Comparison of ENCODE assay signal across 28 cellular contexts in the genomic region with DNA sequence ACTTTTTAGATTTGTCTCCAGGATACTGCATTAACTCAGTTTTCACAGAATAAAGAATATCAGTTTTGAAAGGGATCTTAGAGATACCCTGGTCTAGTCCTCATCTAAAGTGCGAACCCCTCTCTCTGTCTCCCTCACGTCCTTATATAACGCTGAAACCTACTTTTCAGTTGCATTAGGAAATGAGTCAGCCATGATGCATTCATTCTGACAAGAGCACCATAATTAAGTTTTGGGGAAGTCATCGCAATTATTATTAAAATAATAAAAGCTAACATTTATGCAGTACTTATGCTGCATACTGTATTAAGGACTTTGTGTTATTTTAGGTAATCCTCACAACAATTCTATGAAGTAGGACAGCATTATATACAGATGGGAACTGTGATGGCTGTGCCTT.
DNase-seq lines count a peak whose midpoint lies in the region; ATAC-seq and TF ChIP-seq lines count a peak whose summit lies in the region.
"Had no signal": no experiment of that assay in that cellular context is flagged by ENCODE, and none has a peak within 500 bp of the region (broad histone marks: within the 10 kb centered on the region; RNA-seq: fewer than 3 reads in every experiment).

No MANE protein-coding gene starts in this region.

- H3K9me3 Mint-ChIP-seq in effector memory CD8-positive, alpha-beta T cell = no peaks in the 10 kb centered on the region
- H3K9me3 Mint-ChIP-seq: activated B cell treated with CpG ODN at 0.5 μM for 24 hours; activated CD4-positive, alpha-beta memory T cell treated with anti-CD3 and anti-CD28 coated beads for 36 hours; immature natural killer cell; mesothelial cell of epicardium; natural killer cell treated with Interleukin-12 subunit alpha and Interleukin-12 subunit beta and Interleukin-15 and Interleukin-18, amount 100 ng/mL, for 72 hours; T-helper 2 cell treated with Interferon-gamma antibody and Interleukin-4, amounts not matched to agents 5 μg/mL and 100 μg/mL, for 36 hours had no signal

- H3K27me3 Mint-ChIP-seq in effector memory CD8-positive, alpha-beta T cell = no peaks in the 10 kb centered on the region
- H3K27me3 Mint-ChIP-seq: activated B cell treated with CpG ODN at 0.5 μM for 24 hours; activated CD4-positive, alpha-beta memory T cell treated with anti-CD3 and anti-CD28 coated beads for 36 hours; natural killer cell treated with Interleukin-12 subunit alpha and Interleukin-12 subunit beta and Interleukin-15 and Interleukin-18, amount 100 ng/mL, for 72 hours had no signal

- no peak overlapping the region for H3K4me3 ChIP-seq in HCT116 (replicated peaks in 1 of 2; ENCODE audit: low read depth in 1 of 2, low read length in 2 of 2)
- no peak overlapping the region for H3K4me3 ChIP-seq in epithelial cell of esophagus (ENCODE audit: low read length)
- no peak overlapping the region for H3K4me3 ChIP-seq in prostate gland
- H3K4me3 ChIP-seq: A549, BLaER1, coronary artery, K562, left ventricle myocardium inferior, SK-N-MC, upper lobe of right lung had no signal

- no peak overlapping the region for H3K27ac Mint-ChIP-seq in effector memory CD8-positive, alpha-beta T cell
- H3K27ac Mint-ChIP-seq: activated B cell treated with CpG ODN at 0.5 μM for 24 hours; activated CD4-positive, alpha-beta memory T cell treated with anti-CD3 and anti-CD28 coated beads for 36 hours; immature natural killer cell; mesothelial cell of epicardium; natural killer cell treated with Interleukin-12 subunit alpha and Interleukin-12 subunit beta and Interleukin-15 and Interleukin-18, amount 100 ng/mL, for 72 hours; T-helper 2 cell treated with Interferon-gamma antibody and Interleukin-4, amounts not matched to agents 5 μg/mL and 100 μg/mL, for 36 hours had no signal

- no TSS peak for BruUV-seq in HCT116 (replicated peaks; lab: Mats Ljungman, UMichigan)

- H3K36me3 ChIP-seq in HCT116 (ENCODE audit: control insufficient read depth in 1 of 2, insufficient read depth in 2 of 2, low read length in 2 of 2) (no peaks in the 10 kb centered on the region), prostate gland (no peaks in the 10 kb centered on the region)
- H3K36me3 ChIP-seq: BLaER1, brain microvascular endothelial cell, left ventricle myocardium inferior, upper lobe of right lung had no signal

- POLR2A ChIA-PET in HCT116 (lab: Charles Lee) = no interaction called here

- TF ChIP-seq CTCF in HCT116 (IDR thresholded peaks at IDR 0.05 in 2 of 3, conservative IDR thresholded peaks at IDR 0.05 in 1 of 3; ENCODE audit: borderline replicate concordance in 1 of 3, insufficient read depth in 1 of 3, low read depth in 2 of 3, low read length in 2 of 3) (no peak), epithelial cell of esophagus (IDR thresholded peaks at IDR 0.05; ENCODE audit: insufficient read depth, low read depth, low read length, missing control alignments) (no peak), prostate gland (IDR thresholded peaks at IDR 0.05) (no peak)

- no peaks in the 10 kb centered on the region for H4K20me1 ChIP-seq in HCT116 (ENCODE audit: insufficient read depth)
- H4K20me1 ChIP-seq: BLaER1 had no signal

- no peaks in the 10 kb centered on the region for H3K27me3 ChIP-seq in HCT116 (ENCODE audit: insufficient read depth, low read length)
- H3K27me3 ChIP-seq in prostate gland (replicated peaks; ENCODE audit: insufficient read depth) = no peaks in the 10 kb centered on the region
- H3K27me3 ChIP-seq: BLaER1, brain microvascular endothelial cell, upper lobe of right lung had no signal

- H3K36me3 Mint-ChIP-seq in effector memory CD8-positive, alpha-beta T cell (ENCODE audit: insufficient read depth) = no peaks in the 10 kb centered on the region
- H3K36me3 Mint-ChIP-seq: mesothelial cell of epicardium; natural killer cell treated with Interleukin-12 subunit alpha and Interleukin-12 subunit beta and Interleukin-15 and Interleukin-18, amount 100 ng/mL, for 72 hours had no signal

- no peak overlapping the region for H2AFZ ChIP-seq in HCT116 (ENCODE audit: low read depth, low read length, poor library complexity, severe bottlenecking)
- H2AFZ ChIP-seq: parathyroid adenoma had no signal

- peaks cover 15 to 43% of the 10 kb centered on the region in 2 experiments; a peak in 3 of 4 replicates for H3K4me1 ChIP-seq in HCT116 (ENCODE audit: control insufficient read depth in 1 of 2, insufficient read depth in 2 of 2, low read length in 2 of 2)
- H3K4me1 ChIP-seq in prostate gland (replicated peaks) = no peaks in the 10 kb centered on the region
- H3K4me1 ChIP-seq: parathyroid adenoma, upper lobe of right lung had no signal

- H3K9me3 ChIP-seq in HCT116 (ENCODE audit: control insufficient read depth in 1 of 2, insufficient read depth in 1 of 2, low read depth in 1 of 2, low read length in 2 of 2) = no peaks in the 10 kb centered on the region
- H3K9me3 ChIP-seq in prostate gland = no peaks in the 10 kb centered on the region
- H3K9me3 ChIP-seq: A549, BLaER1, upper lobe of right lung had no signal

- no peaks in the 10 kb centered on the region for H3K79me2 ChIP-seq in HCT116 (ENCODE audit: insufficient read depth, low read length)
- H3K79me2 ChIP-seq: parathyroid adenoma had no signal

- no peak overlapping the region for H3K27ac ChIP-seq in HCT116 (ENCODE audit: low read depth, low read length)
- H3K27ac ChIP-seq in prostate gland = no peak overlapping the region
- H3K27ac ChIP-seq: BLaER1, coronary artery, left ventricle myocardium inferior, parathyroid adenoma, upper lobe of right lung had no signal

- 91% methylated on average over 4 of the region's 4 CpGs for WGBS in prostate gland

- DNase-seq in A172 (ENCODE audit: low spot score) = peak; percentile 52
- no peak for DNase-seq in HCT116 (ENCODE audit: low read depth, low spot score)
- DNase-seq in RPMI7951 (ENCODE audit: low read depth) = peak; percentile 34
- peak; percentile 47 for DNase-seq in epithelial cell of esophagus (ENCODE audit: low read depth)
- DNase-seq in effector memory CD8-positive, alpha-beta T cell = no peak
- DNase-seq in DMS153 (lab: John Stamatoyannopoulos, UW) = no peak
- DNase-seq in HUDEP-2 (lab: John Stamatoyannopoulos, UW; ENCODE audit: unreplicated experiment in 76 of 76) = no peak
- no peak for DNase-seq in prostate gland (ENCODE audit: low spot score)
- DNase-seq: activated B cell treated with CpG ODN at 0.5 μM for 24 hours; activated CD4-positive, alpha-beta memory T cell treated with anti-CD3 and anti-CD28 coated beads for 36 hours; activated gamma-delta T cell; brain microvascular endothelial cell; Calu3; immature natural killer cell; left ventricle myocardium inferior; NCI-H1048; NCI-H2081; upper lobe of right lung had no signal

- no peak overlapping the region for H3K9ac ChIP-seq in HCT116 (ENCODE audit: low read length)
- H3K9ac ChIP-seq: BLaER1, parathyroid adenoma had no signal

- RAD21 ChIA-PET in HCT116 (lab: Charles Lee; ENCODE audit: low non-redundant PET in 1 of 2, low total read pairs in 2 of 2, uncharacterized antibody in 2 of 2, unreplicated experiment in 2 of 2) = no interaction called here

- H3K4me3 Mint-ChIP-seq in effector memory CD8-positive, alpha-beta T cell = no peak overlapping the region
- H3K4me3 Mint-ChIP-seq: activated B cell treated with CpG ODN at 0.5 μM for 24 hours; activated CD4-positive, alpha-beta memory T cell treated with anti-CD3 and anti-CD28 coated beads for 36 hours; immature natural killer cell; mesothelial cell of epicardium; natural killer cell treated with Interleukin-12 subunit alpha and Interleukin-12 subunit beta and Interleukin-15 and Interleukin-18, amount 100 ng/mL, for 72 hours; T-helper 2 cell treated with Interferon-gamma antibody and Interleukin-4, amounts not matched to agents 5 μg/mL and 100 μg/mL, for 36 hours had no signal

- H3K9me2 ChIP-seq in HCT116 (ENCODE audit: insufficient read depth) = no peaks in the 10 kb centered on the region

- TF ChIP-seq RAD21 in HCT116 (IDR thresholded peaks at IDR 0.05; ENCODE audit: low read depth) = no peak

- TF ChIP-seq POLR2A in HCT116 (IDR thresholded peaks at IDR 0.05; ENCODE audit: borderline replicate concordance, extremely low read depth, insufficient read depth, insufficient read length) (no peak), prostate gland (IDR thresholded peaks at IDR 0.05) (no peak)

- peak overlapping the region; percentile 62 for H3K4me2 ChIP-seq in HCT116 (ENCODE audit: low read length)
- H3K4me2 ChIP-seq: A549, BLaER1 had no signal

- CTCF ChIA-PET in HCT116 (lab: Charles Lee) = no interaction called here

- peaks cover 0 to 5% of the 10 kb centered on the region in 2 donors for H3K4me1 Mint-ChIP-seq in effector memory CD8-positive, alpha-beta T cell (ENCODE audit: low read depth in 2 of 2)
- H3K4me1 Mint-ChIP-seq: activated B cell treated with CpG ODN at 0.5 μM for 24 hours, immature natural killer cell had no signal

- intact Hi-C loops in HCT116 (cut with micrococcal nuclease) (loop anchor here (10.0 kb wide), 2 partner anchors 236 to 1116 kb away; no protein-coding TSS in a partner anchor), prostate gland (cut with DNase I) (no loop called here)

- ATAC-seq in HCT116 = no peak
- no peak for ATAC-seq in effector memory CD8-positive, alpha-beta T cell (replicated peaks)
- ATAC-seq: A549; K562; natural killer cell treated with Interleukin-12 subunit alpha and Interleukin-12 subunit beta and Interleukin-15 and Interleukin-18, amount 100 ng/mL, for 72 hours; sciatic nerve; upper lobe of right lung had no signal

TF ChIP-seq in HCT116, 20 proteins besides CTCF, POLR2A, EP300 and RAD21 (continues in another document):
- TF ChIP-seq EZH2 (IDR thresholded peaks at IDR 0.05) (no peak), JUND (IDR thresholded peaks at IDR 0.05) (peak; percentile 35; the same call in 1 of the 2 replicates)

Comparison
In these comparisons a context has a peak if more than half of its experiments do, and no peak if none do; other contexts are left out.
1. DNase-seq: peak in A172 (single experiment), RPMI7951 (single experiment) and epithelial cell of esophagus (single experiment); none in HCT116 (single experiment), effector memory CD8-positive, alpha-beta T cell (0 of 3), DMS153 (single experiment), HUDEP-2 (0 of 76) and prostate gland (single experiment).